8 cellular contexts compared by ENCODE assay signal in the genomic region with DNA sequence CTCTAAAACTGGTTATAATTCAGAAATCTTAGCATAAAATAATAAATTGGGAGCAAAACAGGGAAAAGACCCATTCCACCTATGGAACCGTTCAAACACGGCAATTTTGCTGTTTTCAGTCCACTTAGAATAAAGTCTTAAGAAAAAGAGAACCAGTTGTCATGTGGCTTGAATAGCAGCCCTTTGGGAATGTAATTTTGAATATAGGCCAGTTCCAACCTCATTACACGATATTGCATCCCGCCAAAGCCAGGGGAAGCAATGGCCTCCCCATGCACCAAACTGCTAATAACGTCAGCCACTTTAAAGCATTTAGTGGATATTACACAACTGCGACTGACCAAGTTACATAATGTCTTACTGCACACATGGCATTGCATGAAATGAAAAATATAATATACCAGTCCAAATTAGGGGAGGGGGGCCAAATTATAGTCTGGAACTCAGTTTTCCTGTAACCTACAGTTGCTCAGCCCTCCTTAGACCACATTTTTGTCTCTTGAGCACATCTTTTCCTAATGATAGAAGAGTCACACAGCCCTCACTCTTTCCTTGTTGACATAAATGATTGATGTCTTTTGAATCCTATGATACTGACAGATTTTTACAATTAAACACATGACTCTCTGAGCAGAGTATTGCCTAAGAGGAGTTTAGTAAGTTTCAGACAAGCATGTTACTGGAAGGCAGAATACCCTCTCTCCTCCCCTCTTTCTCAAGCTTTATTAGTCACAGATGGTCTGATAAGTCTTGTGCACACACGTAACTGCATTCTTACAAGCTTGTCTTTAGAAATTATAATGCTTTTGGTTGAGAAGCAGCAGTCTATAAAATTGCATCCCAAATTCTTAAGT. TPM values are rescaled to one million over a fixed set of nuclear protein-coding genes. Genes with fewer than 3 reads are reported as not detected.
A peak's percentile ranks its signal among the peaks of the same experiment; 100 is the strongest.
DNase-seq lines count a peak whose midpoint lies in the region; ATAC-seq and TF ChIP-seq lines count a peak whose summit lies in the region.

No MANE protein-coding gene starts in this region.

- no peak for TF ChIP-seq EP300 in esophagus muscularis mucosa (IDR thresholded peaks at IDR 0.05)
- peak; percentile 76 for TF ChIP-seq EP300 in ovary (IDR thresholded peaks at IDR 0.05)

- no peak for TF ChIP-seq CTCF in esophagus muscularis mucosa (IDR thresholded peaks at IDR 0.05)
- no peak for TF ChIP-seq CTCF in ovary (IDR thresholded peaks at IDR 0.05)

- ATAC-seq in HG02759 (IDR thresholded peaks at IDR 0.05; ENCODE audit: unreplicated experiment) (no peak), GM21447 (IDR thresholded peaks at IDR 0.05; ENCODE audit: unreplicated experiment) (no peak)

- H3K27ac ChIP-seq in SJCRH30 (no peak overlapping the region), esophagus muscularis mucosa (replicated peaks in 1 of 4) (peak overlapping the region; percentile 88 to 94 (median 92)), ovary (peak overlapping the region; percentile 70 to 94)

- H3K4me1 ChIP-seq in SJCRH30: peaks cover 3% of the 10 kb centered on the region; the same call in 1 of the 2 replicates
- H3K4me1 ChIP-seq in esophagus muscularis mucosa: peaks cover 16 to 35% (median 31%) of the 10 kb centered on the region in 4 donors
- H3K4me1 ChIP-seq in ovary (ENCODE audit: insufficient read depth): peaks cover 12% of the 10 kb centered on the region

- H3K27me3 ChIP-seq in H7 (ENCODE audit: control insufficient read depth, insufficient read depth, low read length): peaks cover 25% of the 10 kb centered on the region
- H3K27me3 ChIP-seq in SJCRH30: no peaks in the 10 kb centered on the region
- no peaks in the 10 kb centered on the region for H3K27me3 ChIP-seq in esophagus muscularis mucosa
- H3K27me3 ChIP-seq in ovary: no peaks in the 10 kb centered on the region

- H3K4me3 ChIP-seq in H7 (ENCODE audit: insufficient read depth, low read depth, low read length) (peak overlapping the region; percentile 81; the same call in 1 of the 2 replicates), SJCRH30 (peak overlapping the region; percentile 64), esophagus muscularis mucosa (peak overlapping the region; percentile 67 to 79 (median 72)), ovary (no peak overlapping the region)

- DNase-seq in H7 (no peak), SJCRH30 (no peak), esophagus muscularis mucosa (ENCODE audit: extremely low spot score) (no peak), ovary (peak in 1 of 5 donors; percentile 50), T-helper 9 cell (no peak)
- DNase-seq in stimulated activated CD4-positive, alpha-beta T cell treated with anti-CD3 and anti-CD28 coated beads, Interleukin-12 subunit alpha, Interleukin-12 subunit beta, amount 100 ng/mL, for 4 hours: no peak

- WGBS in esophagus muscularis mucosa: 66% methylated on average over 7 of the region's 7 CpGs
- 50 to 62% (median 57%) methylated on average over 7 of the region's 7 CpGs for WGBS in ovary, 3 donors

- intact Hi-C loops in esophagus muscularis mucosa (cut with DNase I) (loop anchor here (10.0 kb wide), 1 partner anchor 254 kb away; no protein-coding TSS in a partner anchor), ovary (cut with DNase I) (loop anchor here in 1 of 4 donors (2.0 kb wide), 1 partner anchor 20 kb away; no protein-coding TSS in a partner anchor)

- H3K9me3 ChIP-seq in SJCRH30 (replicated peaks) (0 out of 2 replicates have a peak, but pooled peaks cover 2% of the 10 kb centered on the region), esophagus muscularis mucosa (no peaks in the 10 kb centered on the region), ovary (no peaks in the 10 kb centered on the region)

- TF ChIP-seq POLR2A in esophagus muscularis mucosa (IDR thresholded peaks at IDR 0.05; ENCODE audit: low read depth) (no peak), ovary (IDR thresholded peaks at IDR 0.05) (no peak)

- H3K36me3 ChIP-seq in H7 (replicated peaks; ENCODE audit: control insufficient read depth, insufficient read depth, low read length): no peaks in the 10 kb centered on the region
- H3K36me3 ChIP-seq in SJCRH30: no peaks in the 10 kb centered on the region
- H3K36me3 ChIP-seq in esophagus muscularis mucosa: no peaks in the 10 kb centered on the region
- H3K36me3 ChIP-seq in ovary: no peaks in the 10 kb centered on the region

RNA-seq across cellular contexts. Expression of a gene that starts 1.0 kb away (rescaled TPM):
- total RNA-seq in H7 (2014; rRNA removed; shearing (Covaris generic)): 2.3 and 2.7 TPM in 2 replicates
- total RNA-seq in SJCRH30 (2014; rRNA removed; shearing (Covaris generic)): 4.2 and 5.2 TPM in 2 replicates
- total RNA-seq in esophagus muscularis mucosa: 10 to 100 TPM; 12.4 to 21.1 (median 18.5) TPM
- 100 to 1,000 TPM in 1 of 7 donors, 10 to 100 TPM in 6; 26.1 to 125 (median 55.2) TPM for total RNA-seq in ovary
- polyA plus RNA-seq in ovary: 10 to 100 TPM; 24.6 to 52.1 TPM

RNA-seq across cellular contexts. Expression of a gene that starts 31.9 kb away (rescaled TPM):
- not detected in 2 replicates for total RNA-seq in H7 (2014; rRNA removed; shearing (Covaris generic))
- not detected in 2 replicates for total RNA-seq in SJCRH30 (2014; rRNA removed; shearing (Covaris generic))
- total RNA-seq in esophagus muscularis mucosa (not detected), ovary (1 to 10 TPM in 2 of 7 donors, under 1 TPM in 2, not detected in 3; 0.35 to 5.5 (median 0.93) TPM)
- not detected for polyA plus RNA-seq in ovary
